ENCODE assay signal across 9 cellular contexts in the genomic region with DNA sequence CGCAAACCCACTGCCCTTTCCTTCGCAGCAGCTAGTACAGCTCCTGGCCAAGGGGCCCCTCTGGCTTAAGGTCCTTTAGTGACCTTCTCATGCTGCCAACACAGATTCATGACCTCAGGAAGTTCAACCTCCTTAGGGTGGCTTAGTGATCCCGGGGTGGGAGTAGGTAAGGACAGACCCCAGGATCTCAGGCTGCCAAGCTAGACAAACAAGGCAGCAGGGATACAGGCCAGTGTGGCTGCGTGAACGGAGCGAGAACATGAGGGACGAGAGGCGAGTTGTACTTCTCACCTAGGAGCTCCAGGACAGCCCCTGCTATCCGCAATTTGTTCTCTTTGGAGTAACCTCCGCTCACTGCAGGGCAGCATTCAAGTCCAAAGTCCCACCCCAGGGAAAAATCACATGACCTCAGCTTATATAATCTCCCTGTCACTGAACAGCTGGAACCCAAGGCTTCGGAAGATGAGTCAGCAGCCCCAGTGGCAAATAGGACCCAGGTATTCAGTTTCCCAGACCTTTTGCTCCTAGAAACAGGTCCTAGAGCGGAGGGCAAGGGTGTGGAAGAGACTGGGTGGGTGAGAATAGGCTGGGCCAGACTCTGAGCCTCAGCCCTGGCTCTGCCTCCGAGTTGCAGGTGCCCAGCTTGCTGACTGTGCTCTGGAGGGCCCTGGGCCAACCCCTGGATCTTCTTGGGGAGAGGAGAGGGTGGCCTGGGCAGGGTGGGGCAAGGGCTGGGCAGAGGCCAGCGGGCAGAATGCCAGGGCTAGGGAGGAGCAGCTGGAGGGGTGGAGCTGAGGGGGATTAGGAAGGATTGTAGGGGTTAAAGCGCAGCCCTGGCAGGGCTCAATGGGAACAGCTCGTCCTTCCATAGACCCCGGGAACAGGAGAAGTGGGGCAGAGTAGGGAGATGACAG. TPM values are rescaled to one million over a fixed set of nuclear protein-coding genes. Genes with fewer than 3 reads are reported as not detected.
A peak's percentile ranks its signal among the peaks of the same experiment; 100 is the strongest.
DNase-seq lines count a peak whose midpoint lies in the region; ATAC-seq, FAIRE-seq and TF ChIP-seq lines count a peak whose summit lies in the region.
"Had no signal": no experiment of that assay in that cellular context is flagged by ENCODE, and none has a peak within 500 bp of the region (broad histone marks: within the 10 kb centered on the region; RNA-seq: fewer than 3 reads in every experiment).

No MANE protein-coding gene starts in this region.

- H2AK5ac ChIP-seq in H1 (ENCODE audit: low read depth, low read length): 0 out of 2 replicates have a peak overlapping the region, but pooled peaks have one; percentile 40

- no peak overlapping the region for H2BK5ac ChIP-seq in H1 (ENCODE audit: low read depth, low read length)

- intact Hi-C loops in CD4-positive, alpha-beta memory T cell (cut with micrococcal nuclease): no loop called here

- no peak for TF ChIP-seq EP300 in H1 (IDR thresholded peaks at IDR 0.05; ENCODE audit: borderline replicate concordance in 1 of 2, low read depth in 2 of 2, low read length in 2 of 2)

- H3K36me3 Mint-ChIP-seq in CD4-positive, alpha-beta memory T cell: no peaks in the 10 kb centered on the region

- H4K5ac ChIP-seq in H1 (ENCODE audit: insufficient read length, low read depth, low read length): no peak overlapping the region

- H3K4me1 ChIP-seq in BE2C: peaks cover 50% of the 10 kb centered on the region
- peaks cover 0 to 18% (median 13%) of the 10 kb centered on the region in 4 experiments; a peak in 6 of 7 replicates for H3K4me1 ChIP-seq in H1 (replicated peaks in 1 of 4; ENCODE audit: control insufficient read depth in 3 of 4, insufficient read depth in 4 of 4, low read length in 3 of 4)
- peaks cover 59 to 73% of the 10 kb centered on the region in 2 donors for H3K4me1 ChIP-seq in mucosa of rectum (ENCODE audit: control insufficient read depth in 2 of 2, insufficient read depth in 2 of 2, low read length in 2 of 2)
- H3K4me1 ChIP-seq in CD4-positive, alpha-beta memory T cell (ENCODE audit: insufficient read depth, low read length): peaks cover 20% of the 10 kb centered on the region

- H3K36me3 ChIP-seq in BE2C: no peaks in the 10 kb centered on the region
- H3K36me3 ChIP-seq in H1 (ENCODE audit: control insufficient read depth in 2 of 4, insufficient read depth in 4 of 4, low read length in 3 of 4): no peaks in the 10 kb centered on the region
- no peaks in the 10 kb centered on the region for H3K36me3 ChIP-seq in mucosa of rectum (ENCODE audit: control insufficient read depth in 2 of 2, insufficient read depth in 2 of 2, low read length in 2 of 2)
- H3K36me3 ChIP-seq in CD4-positive, alpha-beta memory T cell (ENCODE audit: insufficient read depth, low read length): no peaks in the 10 kb centered on the region

- H3K9ac ChIP-seq in H1 (replicated peaks in 1 of 4; ENCODE audit: extremely low read depth in 1 of 4, low read depth in 3 of 4, low read length in 3 of 4) (no peak overlapping the region), mucosa of rectum (ENCODE audit: low read depth in 1 of 2, low read length in 2 of 2) (peak overlapping the region; percentile 65 to 72)

- H2BK12ac ChIP-seq in H1 (ENCODE audit: low read depth, low read length): peak overlapping the region; percentile 14; the same call in 1 of the 2 replicates

- no peak for TF ChIP-seq POLR2A in H1 (IDR thresholded peaks at IDR 0.05; ENCODE audit: control extremely low read depth in 1 of 2, low read depth in 2 of 2, low read length in 2 of 2)

- H3K27ac ChIP-seq in H1 (ENCODE audit: low read depth, low read length): no peak overlapping the region
- H3K27ac ChIP-seq in mucosa of rectum (ENCODE audit: low read depth in 2 of 2, low read length in 2 of 2): peak overlapping the region; percentile 90 to 93
- H3K27ac ChIP-seq in CD4-positive, alpha-beta memory T cell (ENCODE audit: low read depth, low read length): no peak overlapping the region

- no peak for TF ChIP-seq RAD21 in H1 (IDR thresholded peaks at IDR 0.05 in 1 of 2, conservative IDR thresholded peaks at IDR 0.05 in 1 of 2; ENCODE audit: low read depth in 2 of 2, low read length in 2 of 2)

- H3K23me2 ChIP-seq in H1 (ENCODE audit: low read depth, low read length): peaks cover 4% of the 10 kb centered on the region; the same call in 1 of the 2 replicates

- H3K9me3 Mint-ChIP-seq in CD4-positive, alpha-beta memory T cell: no peaks in the 10 kb centered on the region

- no peak overlapping the region for H4K8ac ChIP-seq in H1 (ENCODE audit: extremely low read depth, insufficient read depth, low read length)

- H3K27me3 ChIP-seq in BE2C (no peaks in the 10 kb centered on the region), H1 (replicated peaks in 1 of 4; ENCODE audit: control insufficient read depth in 3 of 4, extremely low read depth in 1 of 4, insufficient read depth in 3 of 4, low read length in 3 of 4) (peaks cover 9 to 23% (median 21%) of the 10 kb centered on the region in 4 experiments), mucosa of rectum (ENCODE audit: control insufficient read depth in 2 of 2, insufficient read depth in 2 of 2, low read length in 2 of 2) (peaks cover 1 to 2% of the 10 kb centered on the region in 2 donors)
- peaks cover 21% of the 10 kb centered on the region for H3K27me3 ChIP-seq in CD4-positive, alpha-beta memory T cell (ENCODE audit: insufficient read depth, low read length)

- no peak overlapping the region for H2BK20ac ChIP-seq in H1 (ENCODE audit: low read length)

- CTCF ChIA-PET in H1 (lab: Charles Lee; ENCODE audit: partially characterized antibody): interaction anchor here (0.6 to 26.3 kb wide), 18 partner anchors 8 to 237 kb away, joined by 3 to 474 read pairs (median 4); a partner anchor contains a TSS
- CTCF ChIA-PET in CD4-positive, alpha-beta memory T cell (lab: Charles Lee; ENCODE audit: partially characterized antibody): interaction anchor here (1.1 to 4.0 kb wide), 3 partner anchors 12 to 15 kb away, joined by 3 to 25 read pairs (median 4); a partner anchor contains a TSS

- WGBS in H1 (ENCODE audit: extremely low coverage in 1 of 2, insufficient coverage in 1 of 2, insufficient read length in 1 of 2, insufficient replicate concordance in 2 of 2, low coverage in 1 of 2, low lambda C conversion rate in 2 of 2, missing lambda C conversion rate in 1 of 2), 2 experiments: 78% methylated on average over 16 of the region's 17 CpGs; no CpG with 5 or more reads in 1 of the 2 experiments

- H3K4me3 Mint-ChIP-seq in CD4-positive, alpha-beta memory T cell: no peak overlapping the region

- no peak overlapping the region for H2BK120ac ChIP-seq in H1 (replicated peaks; ENCODE audit: low read depth, low read length)

- H3K56ac ChIP-seq in H1 (replicated peaks; ENCODE audit: insufficient read length, low read depth, low read length): no peak overlapping the region

- H3K4me1 Mint-ChIP-seq in CD4-positive, alpha-beta memory T cell: peaks cover 7 to 19% (median 14%) of the 10 kb centered on the region in 4 donors

- H3K9me3 ChIP-seq in BE2C (0 out of 2 replicates have a peak, but pooled peaks cover 2% of the 10 kb centered on the region), H1 (ENCODE audit: insufficient read depth in 2 of 2, low read depth in 1 of 2, low read length in 1 of 2) (no peaks in the 10 kb centered on the region; a peak in 1 of 4 replicates), mucosa of rectum (ENCODE audit: control insufficient read depth in 2 of 2, low read length in 2 of 2) (no peaks in the 10 kb centered on the region)
- no peaks in the 10 kb centered on the region for H3K9me3 ChIP-seq in CD4-positive, alpha-beta memory T cell (ENCODE audit: control insufficient read depth in 1 of 2, low read length in 2 of 2)

- H2BK15ac ChIP-seq in H1 (ENCODE audit: low read length): peak overlapping the region; percentile 88

- H3K4me3 ChIP-seq in BE2C (ENCODE audit: low read depth, low read length) (peak overlapping the region; percentile 25), H1 (ENCODE audit: extremely low read depth in 1 of 4, insufficient read depth in 2 of 4, low read depth in 3 of 4, low read length in 4 of 4) (no peak overlapping the region), mucosa of rectum (ENCODE audit: low read length in 2 of 2) (peak overlapping the region; percentile 48 to 61)
- no peak overlapping the region for H3K4me3 ChIP-seq in CD4-positive, alpha-beta memory T cell (ENCODE audit: low read length in 2 of 2)

- TF ChIP-seq CTCF in BE2C (IDR thresholded peaks at IDR 0.05; ENCODE audit: low read depth, low read length) (no peak), H1 (IDR thresholded peaks at IDR 0.05; ENCODE audit: control extremely low read depth in 1 of 3, insufficient read depth in 1 of 3, low read depth in 1 of 3, low read length in 3 of 3) (no peak)

- no peak overlapping the region for H4K91ac ChIP-seq in H1 (replicated peaks; ENCODE audit: insufficient read length, low read length)

- H3K18ac ChIP-seq in H1 (ENCODE audit: extremely low read depth, low read length): 0 out of 2 replicates have a peak overlapping the region, but pooled peaks have one; percentile 15

- H2AFZ ChIP-seq in H1 (ENCODE audit: low read length): no peak overlapping the region

- no peak for FAIRE-seq in H1 (lab: Jason Lieb, UNC)

- H3K79me2 ChIP-seq in H1 (ENCODE audit: control insufficient read depth in 1 of 2, insufficient read depth in 2 of 2, low read length in 2 of 2): no peaks in the 10 kb centered on the region

- H4K20me1 ChIP-seq in H1 (replicated peaks in 1 of 2; ENCODE audit: control insufficient read depth in 1 of 2, insufficient read depth in 2 of 2, low read length in 2 of 2): peaks cover 0 to 8% of the 10 kb centered on the region in 2 experiments

- peaks cover 26 to 42% of the 10 kb centered on the region in 2 donors for H3K27me3 Mint-ChIP-seq in CD4-positive, alpha-beta memory T cell

- no peaks in the 10 kb centered on the region for H3K79me1 ChIP-seq in H1 (ENCODE audit: low read depth, low read length)

- ATAC-seq in GM18870 (IDR thresholded peaks at IDR 0.05; ENCODE audit: unreplicated experiment) (no peak), GM18868 (IDR thresholded peaks at IDR 0.05; ENCODE audit: unreplicated experiment) (no peak)

- DNase-seq in BE2C (peak; percentile 71), NCI-H2029 treated with DMSO at 0.1 percent for 48 hours (lab: John Stamatoyannopoulos, UW) (peak; percentile 34), H1 (ENCODE audit: low read depth in 1 of 2, low spot score in 2 of 2) (no peak), AG20443 (ENCODE audit: low spot score) (no peak)
- DNase-seq in CD4-positive, alpha-beta memory T cell: no peak
- DNase-seq: effector CD4-positive, alpha-beta T cell had no signal

- H3K4ac ChIP-seq in H1 (replicated peaks; ENCODE audit: insufficient read length, low read depth, low read length): no peak overlapping the region

- POLR2A ChIA-PET in H1 (lab: Charles Lee; ENCODE audit: partially characterized antibody): interaction anchor here (1.0 to 1.8 kb wide), 4 partner anchors 12 to 195 kb away, joined by 3 to 5 read pairs (median 4); a partner anchor contains a TSS
- POLR2A ChIA-PET in CD4-positive, alpha-beta memory T cell (lab: Charles Lee; ENCODE audit: partially characterized antibody): no interaction called here

- no peak overlapping the region for H3K4me2 ChIP-seq in H1 (ENCODE audit: insufficient read depth in 1 of 2, low read depth in 2 of 2, low read length in 2 of 2)

- H3K27ac Mint-ChIP-seq in CD4-positive, alpha-beta memory T cell: no peak overlapping the region

- H3K23ac ChIP-seq in H1 (ENCODE audit: insufficient read length): no peak overlapping the region

- H3K14ac ChIP-seq in H1 (ENCODE audit: insufficient read length): no peak overlapping the region

RNA-seq across cellular contexts. Expression of a gene that starts 13.1 kb away (rescaled TPM):
- polyA plus RNA-seq in BE2C (2012; ENCODE audit: insufficient read depth, insufficient read length, low read depth): 4.6 TPM
- total RNA-seq in H1 (2021; fragmentation: NEBNext Ultra II Directional; extraction: Animal tissue kit (Norgen Biotek cat#: 25700)): 6.9 and 8.5 TPM in 2 replicates
- polyA plus RNA-seq in H1 (2011; rRNA removed): 2.2 and 3.9 TPM in 2 replicates
- polyA plus RNA-seq in H1 (2011; cell fraction: cytosol; rRNA removed): 2.1 TPM
- 3.5 TPM for polyA plus RNA-seq in H1 (2011; cell fraction: nucleus; rRNA removed)
- 5.3 to 6.6 TPM (median 5.9 TPM) in 4 replicates for polyA plus RNA-seq in H1 (2012, experiment 1 of 2)
- polyA plus RNA-seq in H1 (2012, experiment 2 of 2): 5.0 TPM
- polyA plus RNA-seq in H1 (2013, experiment 1 of 2): 4.6 TPM
- 4.3 TPM for polyA plus RNA-seq in H1 (2013, experiment 2 of 2)
- 7.0 and 7.9 TPM in 2 replicates for polyA minus RNA-seq in H1 (2011; rRNA and poly(A)+ RNA removed)
- polyA minus RNA-seq in H1 (2011; cell fraction: cytosol; rRNA and poly(A)+ RNA removed): 4.6 TPM
- 7.3 TPM for polyA minus RNA-seq in H1 (2011; cell fraction: nucleus; rRNA and poly(A)+ RNA removed)
- total RNA-seq in CD4-positive, alpha-beta memory T cell: under 1 TPM; 0.17 to 0.22 TPM
- polyA plus RNA-seq in CD4-positive, alpha-beta memory T cell: under 1 TPM in 1 of 2 donors, not detected in 1; 0.21 TPM

RNA-seq across cellular contexts. Expression of a gene that starts 21.9 kb away (rescaled TPM):
- not detected for polyA plus RNA-seq in BE2C (2012; ENCODE audit: insufficient read depth, insufficient read length, low read depth)
- total RNA-seq in H1 (2021; fragmentation: NEBNext Ultra II Directional; extraction: Animal tissue kit (Norgen Biotek cat#: 25700)): not detected in 2 replicates
- polyA plus RNA-seq in H1 (2011; rRNA removed): 0.02 TPM in 2 replicates
- not detected for polyA plus RNA-seq in H1 (2011; cell fraction: cytosol; rRNA removed)
- polyA plus RNA-seq in H1 (2011; cell fraction: nucleus; rRNA removed): 0.09 TPM
- polyA plus RNA-seq in H1 (2012, experiment 1 of 2): not detected in 4 replicates
- polyA plus RNA-seq in H1 (2012, experiment 2 of 2): not detected
- 0.02 TPM for polyA plus RNA-seq in H1 (2013, experiment 1 of 2)
- polyA plus RNA-seq in H1 (2013, experiment 2 of 2): 0.02 TPM
- polyA minus RNA-seq in H1 (2011; rRNA and poly(A)+ RNA removed): not detected in 2 replicates
- polyA minus RNA-seq in H1 (2011; cell fraction: cytosol; rRNA and poly(A)+ RNA removed): not detected
- polyA minus RNA-seq in H1 (2011; cell fraction: nucleus; rRNA and poly(A)+ RNA removed): not detected
- total RNA-seq in CD4-positive, alpha-beta memory T cell: not detected
- not detected for polyA plus RNA-seq in CD4-positive, alpha-beta memory T cell

RNA-seq across cellular contexts. Expression of a gene that starts 27.7 kb away (rescaled TPM):
- 1.1 TPM for polyA plus RNA-seq in BE2C (2012; ENCODE audit: insufficient read depth, insufficient read length, low read depth)
- 1.5 and 2.2 TPM in 2 replicates for total RNA-seq in H1 (2021; fragmentation: NEBNext Ultra II Directional; extraction: Animal tissue kit (Norgen Biotek cat#: 25700))
- polyA plus RNA-seq in H1 (2011; rRNA removed): 2.7 and 3.4 TPM in 2 replicates
- polyA plus RNA-seq in H1 (2011; cell fraction: cytosol; rRNA removed): 3.0 TPM
- polyA plus RNA-seq in H1 (2011; cell fraction: nucleus; rRNA removed): 3.0 TPM
- 1.1 to 2.5 TPM (median 1.7 TPM) in 4 replicates for polyA plus RNA-seq in H1 (2012, experiment 1 of 2)
- polyA plus RNA-seq in H1 (2012, experiment 2 of 2): 2.3 TPM
- polyA plus RNA-seq in H1 (2013, experiment 1 of 2): 1.3 TPM
- 1.5 TPM for polyA plus RNA-seq in H1 (2013, experiment 2 of 2)
- polyA minus RNA-seq in H1 (2011; rRNA and poly(A)+ RNA removed): 0.73 and 0.76 TPM in 2 replicates
- 1.5 TPM for polyA minus RNA-seq in H1 (2011; cell fraction: cytosol; rRNA and poly(A)+ RNA removed)
- polyA minus RNA-seq in H1 (2011; cell fraction: nucleus; rRNA and poly(A)+ RNA removed): 2.2 TPM
- not detected for total RNA-seq in CD4-positive, alpha-beta memory T cell
- not detected for polyA plus RNA-seq in CD4-positive, alpha-beta memory T cell

RNA-seq across cellular contexts. Expression of a gene that starts 34.1 kb away (rescaled TPM):
- 48.0 TPM for polyA plus RNA-seq in BE2C (2012; ENCODE audit: insufficient read depth, insufficient read length, low read depth)
- 82.7 and 86.6 TPM in 2 replicates for total RNA-seq in H1 (2021; fragmentation: NEBNext Ultra II Directional; extraction: Animal tissue kit (Norgen Biotek cat#: 25700))
- polyA plus RNA-seq in H1 (2011; rRNA removed): 84.0 and 126 TPM in 2 replicates
- 70.2 TPM for polyA plus RNA-seq in H1 (2011; cell fraction: cytosol; rRNA removed)
- polyA plus RNA-seq in H1 (2011; cell fraction: nucleus; rRNA removed): 78.5 TPM
- polyA plus RNA-seq in H1 (2012, experiment 1 of 2): 62.6 to 82.3 TPM (median 76.8 TPM) in 4 replicates
- 108 TPM for polyA plus RNA-seq in H1 (2012, experiment 2 of 2)
- 78.7 TPM for polyA plus RNA-seq in H1 (2013, experiment 1 of 2)
- 85.7 TPM for polyA plus RNA-seq in H1 (2013, experiment 2 of 2)
- 91.8 and 114 TPM in 2 replicates for polyA minus RNA-seq in H1 (2011; rRNA and poly(A)+ RNA removed)
- polyA minus RNA-seq in H1 (2011; cell fraction: cytosol; rRNA and poly(A)+ RNA removed): 73.1 TPM
- polyA minus RNA-seq in H1 (2011; cell fraction: nucleus; rRNA and poly(A)+ RNA removed): 59.0 TPM
- 10 to 100 TPM; 17.5 to 18.3 TPM for total RNA-seq in CD4-positive, alpha-beta memory T cell
- polyA plus RNA-seq in CD4-positive, alpha-beta memory T cell: 10 to 100 TPM; 33.1 to 50.8 TPM

RNA-seq across cellular contexts. Expression of a gene that starts 51.4 kb away (rescaled TPM):
- 26.8 TPM for polyA plus RNA-seq in BE2C (2012; ENCODE audit: insufficient read depth, insufficient read length, low read depth)
- total RNA-seq in H1 (2021; fragmentation: NEBNext Ultra II Directional; extraction: Animal tissue kit (Norgen Biotek cat#: 25700)): 19.6 and 22.4 TPM in 2 replicates
- 32.2 and 63.2 TPM in 2 replicates for polyA plus RNA-seq in H1 (2011; rRNA removed)
- polyA plus RNA-seq in H1 (2011; cell fraction: cytosol; rRNA removed): 60.7 TPM
- 25.3 TPM for polyA plus RNA-seq in H1 (2011; cell fraction: nucleus; rRNA removed)
- polyA plus RNA-seq in H1 (2012, experiment 1 of 2): 12.0 to 16.4 TPM (median 13.7 TPM) in 4 replicates
- polyA plus RNA-seq in H1 (2012, experiment 2 of 2): 12.7 TPM
- 28.6 TPM for polyA plus RNA-seq in H1 (2013, experiment 1 of 2)
- 28.6 TPM for polyA plus RNA-seq in H1 (2013, experiment 2 of 2)
- 11.1 and 12.2 TPM in 2 replicates for polyA minus RNA-seq in H1 (2011; rRNA and poly(A)+ RNA removed)
- 11.2 TPM for polyA minus RNA-seq in H1 (2011; cell fraction: cytosol; rRNA and poly(A)+ RNA removed)
- 19.3 TPM for polyA minus RNA-seq in H1 (2011; cell fraction: nucleus; rRNA and poly(A)+ RNA removed)
- under 1 TPM; 0.26 to 0.28 TPM for total RNA-seq in CD4-positive, alpha-beta memory T cell
- polyA plus RNA-seq in CD4-positive, alpha-beta memory T cell: under 1 TPM; 0.40 to 0.82 TPM

Comparison
In these comparisons a context has a peak if more than half of its experiments do, and no peak if none do; other contexts are left out.
1. DNase-seq: peak in BE2C (single experiment) and NCI-H2029 treated with DMSO at 0.1 percent for 48 hours (single experiment); none in H1 (0 of 2), CD4-positive, alpha-beta memory T cell (0 of 5) and AG20443 (single experiment).
2. H3K4me3 ChIP-seq: peak in BE2C (single experiment) and mucosa of rectum (2 of 2); none in H1 (0 of 4) and CD4-positive, alpha-beta memory T cell (0 of 2).
3. H3K27ac ChIP-seq: peak in mucosa of rectum (2 of 2); none in H1 (single experiment) and CD4-positive, alpha-beta memory T cell (single experiment).
4. H3K9ac ChIP-seq: peak in mucosa of rectum (2 of 2); none in H1 (0 of 4).